In the genomic region with DNA sequence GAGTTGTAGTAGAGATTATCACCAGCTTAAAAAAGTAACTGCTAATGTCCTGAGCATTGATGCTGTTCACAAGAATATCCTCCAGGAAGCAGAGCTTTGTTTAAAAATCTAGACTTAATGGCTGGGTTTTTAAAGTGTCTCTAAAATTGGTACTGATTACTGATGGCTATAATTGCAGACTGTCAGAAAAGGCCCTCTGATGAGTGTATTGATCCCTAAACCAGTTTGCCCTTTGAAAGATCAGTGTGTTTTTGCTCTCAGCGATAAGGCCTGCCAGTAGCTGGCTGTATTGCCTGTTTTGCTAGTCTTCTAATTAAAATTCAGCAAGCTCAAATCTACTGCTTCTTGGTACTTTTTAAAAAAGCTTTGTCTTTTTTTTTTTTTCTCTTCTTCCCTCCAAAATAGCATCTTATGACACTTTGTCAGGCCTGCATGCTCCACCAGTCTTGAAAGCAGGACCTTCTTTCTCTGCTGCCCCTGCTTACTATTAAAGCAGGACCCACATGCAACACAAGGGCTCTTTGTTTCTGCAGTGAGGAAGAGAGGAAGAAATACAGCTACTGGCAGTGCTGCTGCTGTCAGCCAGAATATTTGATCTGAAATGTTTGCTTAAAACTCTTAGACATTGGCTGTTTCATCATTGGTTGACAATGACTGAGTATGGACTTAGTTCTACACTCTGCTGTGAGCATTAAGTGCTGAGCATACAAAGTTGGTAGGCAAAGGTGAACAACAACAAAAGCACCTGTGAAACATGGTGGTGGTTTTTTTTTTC, we compare ENCODE assay signal across 1 cellular context.
TF ChIP-seq lines count a peak whose summit lies in the region.

No MANE protein-coding gene starts in this region.

TF ChIP-seq in GM23338, 12 proteins besides CTCF, POLR2A, EP300 and RAD21:
- TF ChIP-seq, protein P1, sequence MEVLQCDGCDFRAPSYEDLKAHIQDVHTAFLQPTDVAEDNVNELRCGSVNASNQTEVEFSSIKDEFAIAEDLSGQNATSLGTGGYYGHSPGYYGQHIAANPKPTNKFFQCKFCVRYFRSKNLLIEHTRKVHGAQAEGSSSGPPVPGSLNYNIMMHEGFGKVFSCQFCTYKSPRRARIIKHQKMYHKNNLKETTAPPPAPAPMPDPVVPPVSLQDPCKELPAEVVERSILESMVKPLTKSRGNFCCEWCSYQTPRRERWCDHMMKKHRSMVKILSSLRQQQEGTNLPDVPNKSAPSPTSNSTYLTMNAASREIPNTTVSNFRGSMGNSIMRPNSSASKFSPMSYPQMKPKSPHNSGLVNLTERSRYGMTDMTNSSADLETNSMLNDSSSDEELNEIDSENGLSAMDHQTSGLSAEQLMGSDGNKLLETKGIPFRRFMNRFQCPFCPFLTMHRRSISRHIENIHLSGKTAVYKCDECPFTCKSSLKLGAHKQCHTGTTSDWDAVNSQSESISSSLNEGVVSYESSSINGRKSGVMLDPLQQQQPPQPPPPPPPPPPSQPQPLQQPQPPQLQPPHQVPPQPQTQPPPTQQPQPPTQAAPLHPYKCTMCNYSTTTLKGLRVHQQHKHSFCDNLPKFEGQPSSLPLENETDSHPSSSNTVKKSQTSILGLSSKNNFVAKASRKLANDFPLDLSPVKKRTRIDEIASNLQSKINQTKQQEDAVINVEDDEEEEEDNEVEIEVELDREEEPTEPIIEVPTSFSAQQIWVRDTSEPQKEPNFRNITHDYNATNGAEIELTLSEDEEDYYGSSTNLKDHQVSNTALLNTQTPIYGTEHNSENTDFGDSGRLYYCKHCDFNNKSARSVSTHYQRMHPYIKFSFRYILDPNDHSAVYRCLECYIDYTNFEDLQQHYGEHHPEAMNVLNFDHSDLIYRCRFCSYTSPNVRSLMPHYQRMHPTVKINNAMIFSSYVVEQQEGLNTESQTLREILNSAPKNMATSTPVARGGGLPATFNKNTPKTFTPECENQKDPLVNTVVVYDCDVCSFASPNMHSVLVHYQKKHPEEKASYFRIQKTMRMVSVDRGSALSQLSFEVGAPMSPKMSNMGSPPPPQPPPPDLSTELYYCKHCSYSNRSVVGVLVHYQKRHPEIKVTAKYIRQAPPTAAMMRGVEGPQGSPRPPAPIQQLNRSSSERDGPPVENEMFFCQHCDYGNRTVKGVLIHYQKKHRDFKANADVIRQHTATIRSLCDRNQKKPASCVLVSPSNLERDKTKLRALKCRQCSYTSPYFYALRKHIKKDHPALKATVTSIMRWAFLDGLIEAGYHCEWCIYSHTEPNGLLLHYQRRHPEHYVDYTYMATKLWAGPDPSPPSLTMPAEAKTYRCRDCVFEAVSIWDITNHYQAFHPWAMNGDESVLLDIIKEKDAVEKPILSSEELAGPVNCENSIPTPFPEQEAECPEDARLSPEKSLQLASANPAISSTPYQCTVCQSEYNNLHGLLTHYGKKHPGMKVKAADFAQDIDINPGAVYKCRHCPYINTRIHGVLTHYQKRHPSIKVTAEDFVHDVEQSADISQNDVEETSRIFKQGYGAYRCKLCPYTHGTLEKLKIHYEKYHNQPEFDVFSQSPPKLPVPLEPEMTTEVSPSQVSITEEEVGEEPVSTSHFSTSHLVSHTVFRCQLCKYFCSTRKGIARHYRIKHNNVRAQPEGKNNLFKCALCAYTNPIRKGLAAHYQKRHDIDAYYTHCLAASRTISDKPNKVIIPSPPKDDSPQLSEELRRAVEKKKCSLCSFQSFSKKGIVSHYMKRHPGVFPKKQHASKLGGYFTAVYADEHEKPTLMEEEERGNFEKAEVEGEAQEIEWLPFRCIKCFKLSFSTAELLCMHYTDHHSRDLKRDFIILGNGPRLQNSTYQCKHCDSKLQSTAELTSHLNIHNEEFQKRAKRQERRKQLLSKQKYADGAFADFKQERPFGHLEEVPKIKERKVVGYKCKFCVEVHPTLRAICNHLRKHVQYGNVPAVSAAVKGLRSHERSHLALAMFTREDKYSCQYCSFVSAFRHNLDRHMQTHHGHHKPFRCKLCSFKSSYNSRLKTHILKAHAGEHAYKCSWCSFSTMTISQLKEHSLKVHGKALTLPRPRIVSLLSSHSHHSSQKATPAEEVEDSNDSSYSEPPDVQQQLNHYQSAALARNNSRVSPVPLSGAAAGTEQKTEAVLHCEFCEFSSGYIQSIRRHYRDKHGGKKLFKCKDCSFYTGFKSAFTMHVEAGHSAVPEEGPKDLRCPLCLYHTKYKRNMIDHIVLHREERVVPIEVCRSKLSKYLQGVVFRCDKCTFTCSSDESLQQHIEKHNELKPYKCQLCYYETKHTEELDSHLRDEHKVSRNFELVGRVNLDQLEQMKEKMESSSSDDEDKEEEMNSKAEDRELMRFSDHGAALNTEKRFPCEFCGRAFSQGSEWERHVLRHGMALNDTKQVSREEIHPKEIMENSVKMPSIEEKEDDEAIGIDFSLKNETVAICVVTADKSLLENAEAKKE (CRISPR knock-in tag; IDR thresholded peaks at IDR 0.05): no peak
- TF ChIP-seq EZH2 (IDR thresholded peaks at IDR 0.05; ENCODE audit: low read depth, unreplicated experiment) (no peak), STAT1 (IDR thresholded peaks at IDR 0.05; ENCODE audit: unreplicated experiment) (no peak), CREB1 (CRISPR knock-in tag; IDR thresholded peaks at IDR 0.05; ENCODE audit: low read depth) (no peak), JUNB (IDR thresholded peaks at IDR 0.05; ENCODE audit: unreplicated experiment) (no peak), ZNF331 (CRISPR knock-in tag; IDR thresholded peaks at IDR 0.05; ENCODE audit: low read depth) (no peak), POLR2AphosphoS5 (IDR thresholded peaks at IDR 0.05; ENCODE audit: low read depth) (no peak), NANOG (IDR thresholded peaks at IDR 0.05; ENCODE audit: borderline replicate concordance) (no peak), EZH2phosphoT487 (IDR thresholded peaks at IDR 0.05; ENCODE audit: unreplicated experiment) (no peak), ZNF114 (CRISPR knock-in tag; IDR thresholded peaks at IDR 0.05) (no peak)
- TF ChIP-seq, protein P2, sequence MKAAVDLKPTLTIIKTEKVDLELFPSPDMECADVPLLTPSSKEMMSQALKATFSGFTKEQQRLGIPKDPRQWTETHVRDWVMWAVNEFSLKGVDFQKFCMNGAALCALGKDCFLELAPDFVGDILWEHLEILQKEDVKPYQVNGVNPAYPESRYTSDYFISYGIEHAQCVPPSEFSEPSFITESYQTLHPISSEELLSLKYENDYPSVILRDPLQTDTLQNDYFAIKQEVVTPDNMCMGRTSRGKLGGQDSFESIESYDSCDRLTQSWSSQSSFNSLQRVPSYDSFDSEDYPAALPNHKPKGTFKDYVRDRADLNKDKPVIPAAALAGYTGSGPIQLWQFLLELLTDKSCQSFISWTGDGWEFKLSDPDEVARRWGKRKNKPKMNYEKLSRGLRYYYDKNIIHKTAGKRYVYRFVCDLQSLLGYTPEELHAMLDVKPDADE (IDR thresholded peaks at IDR 0.05): no peak
- TF ChIP-seq, protein P3, sequence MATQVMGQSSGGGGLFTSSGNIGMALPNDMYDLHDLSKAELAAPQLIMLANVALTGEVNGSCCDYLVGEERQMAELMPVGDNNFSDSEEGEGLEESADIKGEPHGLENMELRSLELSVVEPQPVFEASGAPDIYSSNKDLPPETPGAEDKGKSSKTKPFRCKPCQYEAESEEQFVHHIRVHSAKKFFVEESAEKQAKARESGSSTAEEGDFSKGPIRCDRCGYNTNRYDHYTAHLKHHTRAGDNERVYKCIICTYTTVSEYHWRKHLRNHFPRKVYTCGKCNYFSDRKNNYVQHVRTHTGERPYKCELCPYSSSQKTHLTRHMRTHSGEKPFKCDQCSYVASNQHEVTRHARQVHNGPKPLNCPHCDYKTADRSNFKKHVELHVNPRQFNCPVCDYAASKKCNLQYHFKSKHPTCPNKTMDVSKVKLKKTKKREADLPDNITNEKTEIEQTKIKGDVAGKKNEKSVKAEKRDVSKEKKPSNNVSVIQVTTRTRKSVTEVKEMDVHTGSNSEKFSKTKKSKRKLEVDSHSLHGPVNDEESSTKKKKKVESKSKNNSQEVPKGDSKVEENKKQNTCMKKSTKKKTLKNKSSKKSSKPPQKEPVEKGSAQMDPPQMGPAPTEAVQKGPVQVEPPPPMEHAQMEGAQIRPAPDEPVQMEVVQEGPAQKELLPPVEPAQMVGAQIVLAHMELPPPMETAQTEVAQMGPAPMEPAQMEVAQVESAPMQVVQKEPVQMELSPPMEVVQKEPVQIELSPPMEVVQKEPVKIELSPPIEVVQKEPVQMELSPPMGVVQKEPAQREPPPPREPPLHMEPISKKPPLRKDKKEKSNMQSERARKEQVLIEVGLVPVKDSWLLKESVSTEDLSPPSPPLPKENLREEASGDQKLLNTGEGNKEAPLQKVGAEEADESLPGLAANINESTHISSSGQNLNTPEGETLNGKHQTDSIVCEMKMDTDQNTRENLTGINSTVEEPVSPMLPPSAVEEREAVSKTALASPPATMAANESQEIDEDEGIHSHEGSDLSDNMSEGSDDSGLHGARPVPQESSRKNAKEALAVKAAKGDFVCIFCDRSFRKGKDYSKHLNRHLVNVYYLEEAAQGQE (IDR thresholded peaks at IDR 0.05; ENCODE audit: unreplicated experiment): no peak
TF ChIP-seq in GM23338: peak in this region for 0.
